In genomic region chr3:114597012-114597411, GRCh38 we compare ENCODE assay signal across 1 cellular context.
TF ChIP-seq lines count a peak whose summit lies in the region.

No MANE protein-coding gene starts in this region.

TF ChIP-seq in SK-N-SH treated with all-trans-retinoic acid at 6 μM for 48 hours, 23 proteins besides CTCF, POLR2A, EP300 and RAD21 (continued from another document):
- TF ChIP-seq ZFP3 (CRISPR knock-in tag; IDR thresholded peaks at IDR 0.05) = no peak
- TF ChIP-seq ESRRG (CRISPR knock-in tag; IDR thresholded peaks at IDR 0.05) = no peak
